17 cellular contexts compared by ENCODE assay signal in the genomic region with DNA sequence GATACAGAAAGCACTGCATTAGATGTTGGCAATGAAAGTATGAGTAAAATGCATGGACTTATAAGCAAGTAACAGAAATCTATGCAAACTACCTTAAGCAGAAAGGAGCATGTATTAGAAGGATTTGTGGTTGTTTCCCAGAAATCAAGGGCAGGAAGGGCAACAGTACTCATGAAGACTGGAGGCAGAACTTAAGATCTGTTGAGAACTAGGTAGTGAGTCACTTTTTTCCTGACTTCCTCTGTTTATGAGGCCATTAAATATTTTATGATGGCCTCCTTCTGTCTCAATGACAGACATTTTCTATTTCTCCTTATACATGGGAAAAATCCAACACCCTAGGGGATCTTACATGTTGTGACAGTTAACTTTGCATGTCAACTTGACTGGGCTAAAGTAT.
"Had no signal": no experiment of that assay in that cellular context is flagged by ENCODE, and none has a peak within 500 bp of the region (broad histone marks: within the 10 kb centered on the region; RNA-seq: fewer than 3 reads in every experiment).

No MANE protein-coding gene starts in this region.

- H3K27ac Mint-ChIP-seq: activated T-cell treated with anti-CD3 and anti-CD28 coated beads, Interleukin-2, amount 50 U/mL, for 72 hours; memory B cell; nephron progenitor cell had no signal

- ATAC-seq: activated T-cell treated with anti-CD3 and anti-CD28 coated beads, Interleukin-2, amount 50 U/mL, for 72 hours; gastrocnemius medialis; heart right ventricle; right lobe of liver; stimulated activated naive CD8-positive, alpha-beta T cell treated with anti-CD3 and anti-CD28 coated beads, Interleukin-15, Interleukin-2, amounts not matched to agents 100 U/mL and 50 U/mL, for 24 hours had no signal

- DNase-seq: activated CD4-positive, alpha-beta T cell treated with anti-CD3 and anti-CD28 coated beads for 48 hours; activated naive CD4-positive, alpha-beta T cell; activated T-cell treated with anti-CD3 and anti-CD28 coated beads, Interleukin-2, amount 50 U/mL, for 72 hours; cortex of kidney; effector CD8-positive, alpha-beta T cell; gastrocnemius medialis; heart right ventricle; islet precursor cell; left ventricle myocardium inferior; nephron progenitor cell; right lobe of liver; stimulated activated CD4-positive, alpha-beta T cell treated with anti-CD3 and anti-CD28 coated beads, Interleukin-12 subunit alpha, Interleukin-12 subunit beta, amount 100 ng/mL, for 4 hours; stimulated activated naive CD8-positive, alpha-beta T cell treated with anti-CD3 and anti-CD28 coated beads, Interleukin-15, Interleukin-2, amounts not matched to agents 100 U/mL and 50 U/mL, for 24 hours; T-helper 9 cell had no signal

- H3K36me3 ChIP-seq: gastrocnemius medialis, heart right ventricle, left ventricle myocardium inferior, prostate gland, right lobe of liver, thoracic aorta had no signal

- H3K9me3 Mint-ChIP-seq: activated T-cell treated with anti-CD3 and anti-CD28 coated beads, Interleukin-2, amount 50 U/mL, for 72 hours; memory B cell had no signal

- H3K9me3 ChIP-seq: gastrocnemius medialis, heart right ventricle, left ventricle myocardium inferior, prostate gland, right lobe of liver, thoracic aorta had no signal

- H3K4me3 Mint-ChIP-seq: memory B cell, nephron progenitor cell had no signal

- H3K4me3 ChIP-seq: gastrocnemius medialis, heart right ventricle, left ventricle myocardium inferior, prostate gland, right lobe of liver, thoracic aorta had no signal

- H3K4me1 ChIP-seq: gastrocnemius medialis, left ventricle myocardium inferior, prostate gland, right lobe of liver had no signal
